8 cellular contexts compared by ENCODE assay signal in the genomic region with DNA sequence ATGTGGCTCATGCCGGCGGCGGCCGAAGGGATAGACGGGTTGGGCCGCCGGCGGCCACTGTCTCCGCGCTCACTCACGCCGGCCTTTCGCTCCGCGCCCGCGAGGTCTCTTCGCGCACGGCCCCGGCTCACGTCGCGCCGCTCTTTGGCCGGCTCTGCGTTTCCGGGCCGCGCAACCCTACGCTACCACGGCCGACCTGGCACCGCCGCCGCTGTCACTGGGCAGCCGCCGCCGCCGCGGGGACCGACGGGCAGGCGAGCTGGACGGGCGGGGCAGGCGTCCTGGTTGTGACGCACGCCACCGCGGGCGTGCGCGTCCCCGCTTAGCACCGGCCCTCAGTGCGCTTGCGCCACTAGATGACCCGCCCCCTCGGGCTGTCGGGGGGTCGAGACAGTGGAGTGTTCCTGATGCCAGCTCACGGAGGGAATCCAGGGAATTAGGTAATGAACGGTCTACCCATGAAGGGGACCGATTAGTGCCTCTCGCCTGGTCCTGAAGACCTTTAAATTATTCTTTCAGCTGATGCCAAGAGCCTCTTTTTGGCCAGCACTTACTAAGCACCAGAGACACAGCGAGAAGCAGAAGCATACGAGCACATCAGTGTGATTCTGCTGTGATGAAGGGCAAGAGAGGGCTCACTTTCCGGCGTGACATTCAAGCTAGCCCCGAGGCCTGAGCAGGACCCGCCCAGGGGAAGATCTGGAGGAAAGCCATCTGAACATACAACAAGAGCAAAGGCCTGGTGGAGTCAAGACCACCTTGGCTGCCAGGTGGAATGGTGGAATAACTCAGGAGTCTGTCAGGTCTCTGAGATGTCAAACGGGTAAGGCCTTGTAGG. TPM values are rescaled to one million over a fixed set of nuclear protein-coding genes. Genes with fewer than 3 reads are reported as not detected.
DNase-seq lines count a peak whose midpoint lies in the region; ATAC-seq and TF ChIP-seq lines count a peak whose summit lies in the region.

A gene (minus strand): TSS at position 289 of the 838 bp plus-strand sequence. CDS start 278 bp downstream, at position 11.

- H3K23ac ChIP-seq in neuronal stem cell (ENCODE audit: low read depth, low read length, poor library complexity) = peak within 1 kb of the TSS; percentile 98

- peak within 1 kb of the TSS; percentile 88 for H3K18ac ChIP-seq in neuronal stem cell (ENCODE audit: low read length)

- H3K4me1 ChIP-seq in gastroesophageal sphincter (peaks cover 11 to 29% (median 14%) of the 10 kb centered on the region in 3 donors), neuronal stem cell (ENCODE audit: control insufficient read depth in 2 of 2, insufficient read depth in 1 of 2, low read depth in 1 of 2, low read length in 2 of 2) (peaks cover 6 to 9% of the 10 kb centered on the region in 2 donors)

- H3K9me3 Mint-ChIP-seq in activated naive CD4-positive, alpha-beta T cell treated with anti-CD3 and anti-CD28 coated beads for 36 hours = no peaks in the 10 kb centered on the region

- TF ChIP-seq CTCF in gastroesophageal sphincter (IDR thresholded peaks at IDR 0.05) = no peak

- in situ Hi-C loops in G401 (cut with HindIII; ENCODE audit: low sequenced_read_pairs) = no loop called here

- peak within 1 kb of the TSS; percentile 84 for H3K4me3 Mint-ChIP-seq in activated naive CD4-positive, alpha-beta T cell treated with anti-CD3 and anti-CD28 coated beads for 36 hours

- H3K27me3 ChIP-seq in H7 (ENCODE audit: control insufficient read depth, insufficient read depth, low read length) (peaks cover 2% of the 10 kb centered on the region; the same call in 1 of the 2 replicates), gastroesophageal sphincter (no peaks in the 10 kb centered on the region), neuronal stem cell (ENCODE audit: control insufficient read depth in 3 of 3, insufficient read depth in 3 of 3, low read depth in 1 of 3, low read length in 3 of 3) (peaks cover 0 to 3% (median 0%) of the 10 kb centered on the region in 3 experiments)

- H3K79me1 ChIP-seq in neuronal stem cell (ENCODE audit: low read depth, low read length) = peaks cover 1% of the 10 kb centered on the region

- peak within 1 kb of the TSS; percentile 80 for H3K27ac Mint-ChIP-seq in activated naive CD4-positive, alpha-beta T cell treated with anti-CD3 and anti-CD28 coated beads for 36 hours

- WGBS in gastroesophageal sphincter (ENCODE audit: low coverage in 1 of 2), 2 donors = 7 to 17% methylated on average over 4 to 5 of the region's 73 CpGs
- WGBS in neuronal stem cell (ENCODE audit: extremely low coverage in 2 of 2, insufficient read length in 2 of 2, insufficient replicate concordance in 1 of 2), 2 donors = no CpG with 5 or more reads among the region's 73 CpGs

- H3K4me2 ChIP-seq in neuronal stem cell (ENCODE audit: insufficient read depth, low read length, poor library complexity, severe bottlenecking) = peak within 1 kb of the TSS; percentile 94

- no peak for TF ChIP-seq EP300 in gastroesophageal sphincter (IDR thresholded peaks at IDR 0.05)

- CTCF ChIA-PET in activated naive CD4-positive, alpha-beta T cell treated with anti-CD3 and anti-CD28 coated beads for 36 hours (lab: Charles Lee) = interaction anchor here (1.0 kb wide), 1 partner anchor 212 kb away, joined by 3 read pairs; a partner anchor contains a TSS

- H3K9ac ChIP-seq in SK-N-MC (ENCODE audit: insufficient read length) (peak within 1 kb of the TSS; percentile 64), neuronal stem cell (ENCODE audit: low read depth, low read length, poor library complexity) (peak within 1 kb of the TSS; percentile 92)

- ATAC-seq in gastroesophageal sphincter = peak; percentile 97

- H2AK5ac ChIP-seq in neuronal stem cell (ENCODE audit: low read depth, low read length) = peak within 1 kb of the TSS; percentile 90

- peak within 1 kb of the TSS; percentile 26 for H2BK15ac ChIP-seq in neuronal stem cell (ENCODE audit: low read length)

- peak within 1 kb of the TSS; percentile 38 for H3K14ac ChIP-seq in neuronal stem cell (ENCODE audit: low read length)

- H2BK5ac ChIP-seq in neuronal stem cell (ENCODE audit: low read length) = no peak within 1 kb of the TSS

- peak within 1 kb of the TSS; percentile 47 for H2BK120ac ChIP-seq in neuronal stem cell (ENCODE audit: low read depth, low read length)

- peak; percentile 92 for DNase-seq in G401 (ENCODE audit: low spot score)
- DNase-seq in H7 = peak; percentile 97
- DNase-seq in M059J (ENCODE audit: low read depth) = peak; percentile 82
- DNase-seq in SK-N-MC (ENCODE audit: low read depth, low spot score) = no peak
- peak; percentile 81 for DNase-seq in activated naive CD4-positive, alpha-beta T cell treated with anti-CD3 and anti-CD28 coated beads for 36 hours
- DNase-seq in neuronal stem cell (ENCODE audit: low spot score) = peak; percentile 82
- peak; percentile 76 for DNase-seq in stromal cell of bone marrow (ENCODE audit: low read depth)

- no peaks in the 10 kb centered on the region for H3K9me3 ChIP-seq in SK-N-MC (ENCODE audit: low read depth, low read length)
- H3K9me3 ChIP-seq in gastroesophageal sphincter = no peaks in the 10 kb centered on the region
- no peaks in the 10 kb centered on the region for H3K9me3 ChIP-seq in neuronal stem cell (replicated peaks in 1 of 2; ENCODE audit: control insufficient read depth in 2 of 2, insufficient read depth in 1 of 2, low read depth in 1 of 2, low read length in 2 of 2)

- peak; percentile 84 to 86 for TF ChIP-seq POLR2A in gastroesophageal sphincter (IDR thresholded peaks at IDR 0.05)

- H3K4ac ChIP-seq in neuronal stem cell (ENCODE audit: low read length) = no peak within 1 kb of the TSS

- H3K27ac ChIP-seq in SK-N-MC = no peak within 1 kb of the TSS
- H3K27ac ChIP-seq in gastroesophageal sphincter = peak within 1 kb of the TSS; percentile 89 to 98 (median 93)
- H3K27ac ChIP-seq in neuronal stem cell (replicated peaks; ENCODE audit: low read length) = no peak within 1 kb of the TSS

- peak within 1 kb of the TSS; percentile 67 for H3K4me3 ChIP-seq in H7 (ENCODE audit: insufficient read depth, low read depth, low read length)
- H3K4me3 ChIP-seq in SK-N-MC = peak within 1 kb of the TSS; percentile 77
- peak within 1 kb of the TSS; percentile 68 to 94 for H3K4me3 ChIP-seq in gastroesophageal sphincter
- H3K4me3 ChIP-seq in neuronal stem cell (ENCODE audit: low read length in 2 of 2) = peak within 1 kb of the TSS; percentile 70 to 93

- H2BK12ac ChIP-seq in neuronal stem cell (ENCODE audit: low read length) = peak within 1 kb of the TSS; percentile 10

- peak within 1 kb of the TSS; percentile 92 for H2AFZ ChIP-seq in neuronal stem cell (ENCODE audit: low read length)

- no peaks in the 10 kb centered on the region for H3K36me3 ChIP-seq in H7 (replicated peaks; ENCODE audit: control insufficient read depth, insufficient read depth, low read length)
- no peaks in the 10 kb centered on the region for H3K36me3 ChIP-seq in SK-N-MC (ENCODE audit: insufficient read depth, low read length)
- no peaks in the 10 kb centered on the region for H3K36me3 ChIP-seq in gastroesophageal sphincter
- H3K36me3 ChIP-seq in neuronal stem cell (replicated peaks in 1 of 2; ENCODE audit: control insufficient read depth in 2 of 2, insufficient read depth in 2 of 2, low read length in 2 of 2) = no peaks in the 10 kb centered on the region

- H3K27me3 Mint-ChIP-seq in activated naive CD4-positive, alpha-beta T cell treated with anti-CD3 and anti-CD28 coated beads for 36 hours (ENCODE audit: low read depth) = no peaks in the 10 kb centered on the region

- intact Hi-C loops in activated naive CD4-positive, alpha-beta T cell treated with anti-CD3 and anti-CD28 coated beads for 36 hours (cut with micrococcal nuclease) = loop anchor here (1.0 to 5.0 kb wide), 4 partner anchors 36 to 247 kb away; a partner anchor contains a TSS

- H3K36me3 Mint-ChIP-seq in activated naive CD4-positive, alpha-beta T cell treated with anti-CD3 and anti-CD28 coated beads for 36 hours (ENCODE audit: low read depth) = peaks cover 4% of the 10 kb centered on the region

- H4K91ac ChIP-seq in neuronal stem cell (ENCODE audit: low read depth, low read length, poor library complexity) = no peak within 1 kb of the TSS

- H4K8ac ChIP-seq in neuronal stem cell (ENCODE audit: low read depth, low read length) = peak within 1 kb of the TSS; percentile 65

- peaks cover 29% of the 10 kb centered on the region for H3K4me1 Mint-ChIP-seq in activated naive CD4-positive, alpha-beta T cell treated with anti-CD3 and anti-CD28 coated beads for 36 hours (ENCODE audit: low read depth)

RNA-seq across cellular contexts. Expression of the gene that starts here (rescaled TPM):
- 10.8 and 16.7 TPM in 2 replicates for total RNA-seq in G401 (2014; rRNA removed; shearing (Covaris generic))
- 29.3 and 40.8 TPM in 2 replicates for total RNA-seq in H7 (2014; rRNA removed; shearing (Covaris generic))
- total RNA-seq in M059J (2014; rRNA removed; shearing (Covaris generic)) = 20.4 and 23.5 TPM in 2 replicates
- 10 to 100 TPM; 18.5 to 21.7 TPM for total RNA-seq in activated naive CD4-positive, alpha-beta T cell treated with anti-CD3 and anti-CD28 coated beads for 36 hours
- total RNA-seq in gastroesophageal sphincter = 10 to 100 TPM; 33.7 to 45.0 (median 44.0) TPM
- 26.0 TPM for polyA plus RNA-seq in neuronal stem cell (2013, experiment 1 of 2)
- 27.0 TPM for polyA plus RNA-seq in neuronal stem cell (2013, experiment 2 of 2)

Comparison
In these comparisons a context has a peak if more than half of its experiments do, and no peak if none do; other contexts are left out.
1. H3K27ac ChIP-seq: peak in gastroesophageal sphincter (4 of 4); none in SK-N-MC (single experiment) and neuronal stem cell (single experiment).
2. Peak in every context shown above with its lines, with median percentiles within 50 percentile points of each other: H3K4me3 ChIP-seq.